Comparison of ENCODE assay signal across 13 cellular contexts in the genomic region with DNA sequence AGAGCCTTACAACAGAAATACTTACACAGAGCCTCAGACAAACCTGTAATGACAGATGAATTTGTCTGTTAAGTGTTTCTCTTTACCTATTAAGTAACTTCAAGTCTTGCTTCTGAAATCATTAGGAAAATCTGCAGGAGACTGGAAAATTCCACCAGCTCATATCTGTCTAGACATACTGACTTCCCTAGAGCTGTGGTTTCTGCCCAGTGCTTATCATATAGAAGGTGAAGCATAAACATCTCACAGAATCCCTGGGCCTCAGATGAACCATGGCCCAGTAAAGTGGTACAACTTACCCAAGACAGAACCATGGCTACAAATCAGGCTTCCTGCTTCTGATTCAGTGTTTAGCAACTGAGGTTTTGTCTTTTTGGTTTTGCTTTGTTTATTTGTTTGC.
"Had no signal": no experiment of that assay in that cellular context is flagged by ENCODE, and none has a peak within 500 bp of the region (broad histone marks: within the 10 kb centered on the region; RNA-seq: fewer than 3 reads in every experiment).

No MANE protein-coding gene starts in this region.

- H3K4me1 Mint-ChIP-seq: memory B cell, natural killer cell had no signal

- H3K27ac Mint-ChIP-seq: activated CD4-positive, alpha-beta memory T cell treated with anti-CD3 and anti-CD28 coated beads, Interleukin-2, amount 10 ng/mL, durations not matched to agents 7 days and 5 days; activated naive CD8-positive, alpha-beta T cell treated with anti-CD3 and anti-CD28 coated beads for 36 hours; memory B cell; natural killer cell; stimulated activated naive B cell treated with anti-CD40 and anti-IgM and Interleukin-4, amounts not matched to agents 10 μg/mL and 1 μg/mL and 100 μg/mL, for 72 hours had no signal

- ATAC-seq: left ventricle myocardium superior, natural killer cell had no signal

- H3K9me3 Mint-ChIP-seq: activated CD4-positive, alpha-beta memory T cell treated with anti-CD3 and anti-CD28 coated beads, Interleukin-2, amount 10 ng/mL, durations not matched to agents 7 days and 5 days; activated naive CD8-positive, alpha-beta T cell treated with anti-CD3 and anti-CD28 coated beads for 36 hours; activated T-cell treated with anti-CD3 and anti-CD28 coated beads, Interleukin-2, amount 50 U/mL, for 72 hours; natural killer cell; stimulated activated naive B cell treated with anti-CD40 and anti-IgM and Interleukin-4, amounts not matched to agents 10 μg/mL and 1 μg/mL and 100 μg/mL, for 72 hours had no signal

- H3K4me3 ChIP-seq: thyroid gland had no signal

- DNase-seq: activated CD4-positive, alpha-beta memory T cell treated with anti-CD3 and anti-CD28 coated beads, Interleukin-2, amount 10 ng/mL, durations not matched to agents 7 days and 5 days; activated CD4-positive, alpha-beta T cell treated with anti-CD3 and anti-CD28 coated beads for 4 hours; activated CD8-positive, alpha-beta memory T cell treated with anti-CD3 and anti-CD28 coated beads, Interleukin-2, amount 50 U/mL, for 48 hours; activated naive CD8-positive, alpha-beta T cell treated with anti-CD3 and anti-CD28 coated beads for 36 hours; activated T-cell treated with anti-CD3 and anti-CD28 coated beads, Interleukin-2, amount 50 U/mL, for 72 hours; anterior cingulate cortex; hypothalamus; left ventricle myocardium superior; natural killer cell; stimulated activated naive B cell treated with anti-CD40 and anti-IgM and Interleukin-4, amounts not matched to agents 10 μg/mL and 1 μg/mL and 100 μg/mL, for 72 hours; T1000; thyroid gland had no signal

- H3K4me3 Mint-ChIP-seq: activated CD4-positive, alpha-beta memory T cell treated with anti-CD3 and anti-CD28 coated beads, Interleukin-2, amount 10 ng/mL, durations not matched to agents 7 days and 5 days; activated naive CD8-positive, alpha-beta T cell treated with anti-CD3 and anti-CD28 coated beads for 36 hours; activated T-cell treated with anti-CD3 and anti-CD28 coated beads, Interleukin-2, amount 50 U/mL, for 72 hours; memory B cell; natural killer cell; stimulated activated naive B cell treated with anti-CD40 and anti-IgM and Interleukin-4, amounts not matched to agents 10 μg/mL and 1 μg/mL and 100 μg/mL, for 72 hours had no signal

- H3K27me3 Mint-ChIP-seq: activated naive CD8-positive, alpha-beta T cell treated with anti-CD3 and anti-CD28 coated beads for 36 hours; stimulated activated naive B cell treated with anti-CD40 and anti-IgM and Interleukin-4, amounts not matched to agents 10 μg/mL and 1 μg/mL and 100 μg/mL, for 72 hours had no signal

- H3K36me3 Mint-ChIP-seq: activated naive CD8-positive, alpha-beta T cell treated with anti-CD3 and anti-CD28 coated beads for 36 hours; memory B cell; natural killer cell; stimulated activated naive B cell treated with anti-CD40 and anti-IgM and Interleukin-4, amounts not matched to agents 10 μg/mL and 1 μg/mL and 100 μg/mL, for 72 hours had no signal
